14 cellular contexts compared by ENCODE assay signal in the genomic region with DNA sequence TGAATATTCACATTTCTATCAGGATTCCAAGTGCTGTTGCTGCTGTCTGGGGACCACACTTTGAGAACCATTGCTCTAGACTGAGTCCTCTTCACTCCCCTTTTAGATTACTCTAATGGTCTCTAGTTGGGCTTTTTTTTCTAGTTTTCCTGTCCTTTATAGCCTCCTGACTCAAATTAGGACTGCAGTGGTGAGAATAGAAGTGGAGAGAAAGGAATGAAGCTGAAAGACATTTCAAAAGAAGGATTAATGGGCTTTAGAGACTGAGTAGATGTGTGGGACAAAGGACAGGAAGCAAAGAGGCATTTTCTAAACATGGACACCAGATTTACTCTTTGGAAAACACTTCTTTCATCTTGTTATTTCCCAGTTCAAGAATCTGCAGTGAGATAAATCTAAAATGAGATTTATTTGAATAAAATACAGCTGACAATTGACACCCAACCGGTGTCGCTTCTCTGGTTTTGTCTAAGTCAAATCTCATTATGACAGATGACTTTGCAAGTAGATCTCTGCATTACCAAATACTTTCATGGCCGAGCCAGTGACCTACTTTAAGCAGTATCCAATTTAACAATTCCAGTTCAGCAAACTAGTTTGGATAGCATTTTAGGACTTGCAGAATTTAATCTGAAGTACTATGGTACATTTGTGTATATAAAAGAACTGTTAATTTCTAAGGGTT.
DNase-seq lines count a peak whose midpoint lies in the region; ATAC-seq and TF ChIP-seq lines count a peak whose summit lies in the region.
"Had no signal": no experiment of that assay in that cellular context is flagged by ENCODE, and none has a peak within 500 bp of the region (broad histone marks: within the 10 kb centered on the region; RNA-seq: fewer than 3 reads in every experiment).

No MANE protein-coding gene starts in this region.

- no peaks in the 10 kb centered on the region for H3K36me3 Mint-ChIP-seq in activated naive CD4-positive, alpha-beta T cell treated with anti-CD3 and anti-CD28 coated beads for 36 hours (ENCODE audit: low read depth)
- peaks cover 5% of the 10 kb centered on the region for H3K36me3 Mint-ChIP-seq in activated CD4-positive, alpha-beta memory T cell treated with anti-CD3 and anti-CD28 coated beads, Interleukin-2, amount 10 ng/mL, durations not matched to agents 7 days and 5 days (ENCODE audit: low read depth)

- peak overlapping the region; percentile 10 for H3K18ac ChIP-seq in mesendoderm (ENCODE audit: low read length)

- H3K9ac ChIP-seq in mesendoderm (ENCODE audit: low read length) (no peak overlapping the region), subcutaneous abdominal adipose tissue (ENCODE audit: low read length in 5 of 5) (no peak overlapping the region)

- no peak for TF ChIP-seq CTCF in esophagus muscularis mucosa (IDR thresholded peaks at IDR 0.05)

- TF ChIP-seq EP300 in esophagus muscularis mucosa (IDR thresholded peaks at IDR 0.05): no peak

- CTCF ChIA-PET in activated naive CD4-positive, alpha-beta T cell treated with anti-CD3 and anti-CD28 coated beads for 36 hours (lab: Charles Lee): interaction anchor here (2.9 kb wide), 1 partner anchor 15 kb away, joined by 12 read pairs; no protein-coding TSS in a partner anchor
- CTCF ChIA-PET in activated CD4-positive, alpha-beta memory T cell treated with anti-CD3 and anti-CD28 coated beads, Interleukin-2, amount 10 ng/mL, durations not matched to agents 7 days and 5 days (lab: Charles Lee): interaction anchor here (1.0 kb wide), 1 partner anchor 52 kb away, joined by 3 read pairs; no protein-coding TSS in a partner anchor

- H3K9me3 ChIP-seq in subcutaneous abdominal adipose tissue (ENCODE audit: control insufficient read depth in 5 of 5, low read length in 5 of 5) (no peaks in the 10 kb centered on the region), esophagus muscularis mucosa (no peaks in the 10 kb centered on the region)
- H3K9me3 ChIP-seq: tibial nerve had no signal

- H3K27me3 ChIP-seq in mesendoderm (ENCODE audit: insufficient read depth, low read length, poor library complexity): no peaks in the 10 kb centered on the region
- no peaks in the 10 kb centered on the region for H3K27me3 ChIP-seq in subcutaneous abdominal adipose tissue (ENCODE audit: control insufficient read depth in 5 of 5, insufficient read depth in 4 of 5, low read length in 5 of 5)
- no peaks in the 10 kb centered on the region for H3K27me3 ChIP-seq in esophagus muscularis mucosa
- H3K27me3 ChIP-seq: tibial nerve had no signal

- no peak overlapping the region for H3K23ac ChIP-seq in mesendoderm (ENCODE audit: low read length)

- H3K4me2 ChIP-seq in mesendoderm (ENCODE audit: low read length): no peak overlapping the region
- H3K4me2 ChIP-seq: PC-9 had no signal

- intact Hi-C loops in activated naive CD4-positive, alpha-beta T cell treated with anti-CD3 and anti-CD28 coated beads for 36 hours (cut with micrococcal nuclease): no loop called here
- intact Hi-C loops in esophagus muscularis mucosa (cut with DNase I): no loop called here

- no peak overlapping the region for H3K4ac ChIP-seq in mesendoderm (ENCODE audit: low read depth, low read length)

- no peak overlapping the region for H2AK5ac ChIP-seq in mesendoderm (ENCODE audit: low read length)

- no peaks in the 10 kb centered on the region for H3K36me3 ChIP-seq in mesendoderm (ENCODE audit: control insufficient read depth, insufficient read depth, low read length)
- H3K36me3 ChIP-seq in subcutaneous abdominal adipose tissue (ENCODE audit: control insufficient read depth in 5 of 5, insufficient read depth in 5 of 5, low read length in 5 of 5): no peaks in the 10 kb centered on the region
- no peaks in the 10 kb centered on the region for H3K36me3 ChIP-seq in esophagus muscularis mucosa
- H3K36me3 ChIP-seq: tibial nerve had no signal

- H3K27ac ChIP-seq in mesendoderm (ENCODE audit: low read depth, low read length): no peak overlapping the region
- H3K27ac ChIP-seq in subcutaneous abdominal adipose tissue (ENCODE audit: low read depth, low read length): peak overlapping the region; percentile 37
- peak overlapping the region in 2 of 4 donors; percentile 3 to 16 for H3K27ac ChIP-seq in esophagus muscularis mucosa (replicated peaks in 1 of 4)
- H3K27ac ChIP-seq: PC-9, tibial nerve had no signal

- no peak for ATAC-seq in HG02642 (IDR thresholded peaks at IDR 0.05; ENCODE audit: poor library complexity, unreplicated experiment)
- ATAC-seq: naive thymus-derived CD4-positive, alpha-beta T cell had no signal

- H2BK5ac ChIP-seq in mesendoderm (ENCODE audit: low read length): no peak overlapping the region

- H3K4me3 ChIP-seq in mesendoderm (ENCODE audit: low read length) (no peak overlapping the region), subcutaneous abdominal adipose tissue (ENCODE audit: low read depth in 1 of 5, low read length in 5 of 5) (no peak overlapping the region), esophagus muscularis mucosa (no peak overlapping the region)
- H3K4me3 ChIP-seq: PC-9, tibial nerve had no signal

- no CpG with 5 or more reads among the region's 3 CpGs for WGBS in mesendoderm (ENCODE audit: extremely low coverage, insufficient coverage, low lambda C conversion rate)
- WGBS in esophagus muscularis mucosa: 27% methylated on average over 3 of the region's 3 CpGs

- H4K8ac ChIP-seq in mesendoderm (ENCODE audit: low read depth, low read length): no peak overlapping the region

- H2BK15ac ChIP-seq in mesendoderm (replicated peaks; ENCODE audit: low read depth): no peak overlapping the region

- no peaks in the 10 kb centered on the region for H3K27me3 Mint-ChIP-seq in activated naive CD4-positive, alpha-beta T cell treated with anti-CD3 and anti-CD28 coated beads for 36 hours (ENCODE audit: low read depth)
- no peaks in the 10 kb centered on the region for H3K27me3 Mint-ChIP-seq in activated CD4-positive, alpha-beta memory T cell treated with anti-CD3 and anti-CD28 coated beads, Interleukin-2, amount 10 ng/mL, durations not matched to agents 7 days and 5 days
- H3K27me3 Mint-ChIP-seq: naive thymus-derived CD4-positive, alpha-beta T cell had no signal

- peak overlapping the region; percentile 64 for H3K27ac Mint-ChIP-seq in activated naive CD4-positive, alpha-beta T cell treated with anti-CD3 and anti-CD28 coated beads for 36 hours
- H3K27ac Mint-ChIP-seq in activated CD4-positive, alpha-beta memory T cell treated with anti-CD3 and anti-CD28 coated beads, Interleukin-2, amount 10 ng/mL, durations not matched to agents 7 days and 5 days: peak overlapping the region; percentile 7

- H3K4me1 ChIP-seq in mesendoderm (ENCODE audit: control insufficient read depth, low read depth, low read length) (peaks cover 3% of the 10 kb centered on the region), subcutaneous abdominal adipose tissue (ENCODE audit: control insufficient read depth in 5 of 5, insufficient read depth in 5 of 5, low read length in 5 of 5) (peaks cover 0 to 11% (median 6%) of the 10 kb centered on the region in 5 donors), esophagus muscularis mucosa (peaks cover 10 to 23% (median 18%) of the 10 kb centered on the region in 4 donors)

- peaks cover 54% of the 10 kb centered on the region for H3K4me1 Mint-ChIP-seq in activated naive CD4-positive, alpha-beta T cell treated with anti-CD3 and anti-CD28 coated beads for 36 hours (ENCODE audit: low read depth)
- H3K4me1 Mint-ChIP-seq in activated CD4-positive, alpha-beta memory T cell treated with anti-CD3 and anti-CD28 coated beads, Interleukin-2, amount 10 ng/mL, durations not matched to agents 7 days and 5 days: peaks cover 28% of the 10 kb centered on the region

- H3K79me2 ChIP-seq in mesendoderm (ENCODE audit: control insufficient read depth, insufficient read depth, low read length): no peaks in the 10 kb centered on the region

- no peak overlapping the region for H3K56ac ChIP-seq in mesendoderm (ENCODE audit: low read length)

- H3K9me3 Mint-ChIP-seq in activated naive CD4-positive, alpha-beta T cell treated with anti-CD3 and anti-CD28 coated beads for 36 hours: no peaks in the 10 kb centered on the region
- H3K9me3 Mint-ChIP-seq in activated CD4-positive, alpha-beta memory T cell treated with anti-CD3 and anti-CD28 coated beads, Interleukin-2, amount 10 ng/mL, durations not matched to agents 7 days and 5 days: no peaks in the 10 kb centered on the region

- POLR2A ChIA-PET in activated CD4-positive, alpha-beta memory T cell treated with anti-CD3 and anti-CD28 coated beads, Interleukin-2, amount 10 ng/mL, durations not matched to agents 7 days and 5 days (lab: Charles Lee): interaction anchor here (1.4 to 2.6 kb wide), 3 partner anchors 17 to 76 kb away, joined by 3 to 8 read pairs (median 5); partner anchors contain the start of gene TNRC6B

- peak; percentile 41 for DNase-seq in activated naive CD4-positive, alpha-beta T cell treated with anti-CD3 and anti-CD28 coated beads for 36 hours
- no peak for DNase-seq in activated naive CD4-positive, alpha-beta T cell (lab: John Stamatoyannopoulos, UW)
- DNase-seq in activated CD4-positive, alpha-beta memory T cell treated with anti-CD3 and anti-CD28 coated beads, Interleukin-2, amount 10 ng/mL, durations not matched to agents 7 days and 5 days: no peak
- no peak for DNase-seq in mesendoderm
- DNase-seq in C1 segment of cervical spinal cord (lab: John Stamatoyannopoulos, UW): no peak
- no peak for DNase-seq in esophagus muscularis mucosa (ENCODE audit: extremely low spot score)
- DNase-seq: activated CD4-positive, alpha-beta T cell treated with anti-CD3 and anti-CD28 coated beads for 4 hours; naive thymus-derived CD4-positive, alpha-beta T cell; NCI-H2227 treated with DMSO at 0.1 percent for 48 hours; PC-9; small intestine had no signal

- TF ChIP-seq POLR2A in esophagus muscularis mucosa (IDR thresholded peaks at IDR 0.05; ENCODE audit: low read depth): no peak

- no peak overlapping the region for H4K5ac ChIP-seq in mesendoderm (ENCODE audit: low read length)

- H2BK120ac ChIP-seq in mesendoderm (ENCODE audit: low read depth, low read length): no peak overlapping the region

- H3K4me3 Mint-ChIP-seq in activated naive CD4-positive, alpha-beta T cell treated with anti-CD3 and anti-CD28 coated beads for 36 hours: no peak overlapping the region
- no peak overlapping the region for H3K4me3 Mint-ChIP-seq in activated CD4-positive, alpha-beta memory T cell treated with anti-CD3 and anti-CD28 coated beads, Interleukin-2, amount 10 ng/mL, durations not matched to agents 7 days and 5 days

- no peaks in the 10 kb centered on the region for H3K79me1 ChIP-seq in mesendoderm (ENCODE audit: low read length)
